ENCODE assay signal across 9 cellular contexts in genomic region chr1:220300442-220301121, GRCh38. TPM values are rescaled to one million over a fixed set of nuclear protein-coding genes. Genes with fewer than 3 reads are reported as not detected.
DNase-seq lines count a peak whose midpoint lies in the region; ATAC-seq, FAIRE-seq and TF ChIP-seq lines count a peak whose summit lies in the region.
"Had no signal": no experiment of that assay in that cellular context is flagged by ENCODE, and none has a peak within 500 bp of the region (broad histone marks: within the 10 kb centered on the region; RNA-seq: fewer than 3 reads in every experiment).

No MANE protein-coding gene starts in this region.

- H3K4me3 Mint-ChIP-seq in T-helper 1 cell treated with Interleukin-12 subunit alpha and Interleukin-12 subunit beta and Interleukin-4 antibody, amounts not matched to agents 30 μg/mL and 1 μg/mL, for 36 hours, result no peak overlapping the region

- peak overlapping the region; percentile 73 for H3K27ac Mint-ChIP-seq in T-helper 1 cell treated with Interleukin-12 subunit alpha and Interleukin-12 subunit beta and Interleukin-4 antibody, amounts not matched to agents 30 μg/mL and 1 μg/mL, for 36 hours

- H3K9me3 ChIP-seq in K562 (replicated peaks; ENCODE audit: control insufficient read depth, insufficient read depth, low read depth, low read length) (no peaks in the 10 kb centered on the region), iPS-20b (ENCODE audit: insufficient read depth, low read depth, low read length) (no peaks in the 10 kb centered on the region)
- H3K9me3 ChIP-seq: BLaER1 treated with 17β-estradiol and CSF1 and Interleukin-3, amounts not matched to agents 10 nM and 100 nM had no signal

- peak; percentile 14 to 17; a peak in 2 of 4 replicates for TF ChIP-seq RAD21 in K562 (CRISPR knock-in tag; conservative IDR thresholded peaks at IDR 0.05 in 1 of 2, IDR thresholded peaks at IDR 0.05 in 1 of 2)

- peak overlapping the region; percentile 49 for H3K27ac ChIP-seq in K562 (ENCODE audit: extremely low read depth, low read depth, low read length)
- H3K27ac ChIP-seq in iPS-20b (ENCODE audit: low read length), result no peak overlapping the region
- peak overlapping the region in 18 of 21 experiments; percentile 4 to 85 (median 54) for H3K27ac ChIP-seq in skin epidermis

- H4K20me1 ChIP-seq in K562 (replicated peaks; ENCODE audit: control insufficient read depth, insufficient read depth, low read length), result no peaks in the 10 kb centered on the region
- H4K20me1 ChIP-seq: BLaER1 treated with 17β-estradiol and CSF1 and Interleukin-3, amounts not matched to agents 10 nM and 100 nM had no signal

- no peak for TF ChIP-seq POLR2A in K562 (conservative IDR thresholded peaks at IDR 0.05)

- H3K9ac ChIP-seq in K562 (ENCODE audit: insufficient read depth in 1 of 2, low read depth in 2 of 2, low read length in 2 of 2), result peak overlapping the region; percentile 7 to 58; a peak in 3 of 4 replicates
- peak overlapping the region; percentile 53; the same call in 1 of the 2 replicates for H3K9ac ChIP-seq in iPS-20b (ENCODE audit: low read depth, low read length)

- WGBS in K562 (ENCODE audit: insufficient coverage, low coverage, missing lambda C conversion rate), result 1% methylated on average over 7 of the region's 7 CpGs

- CTCF ChIA-PET in K562 (lab: Yijun Ruan, JAX; ENCODE audit: low intra/inter-chr PET ratio), result no interaction called here

- H3K4me2 ChIP-seq in K562 (ENCODE audit: insufficient read depth, low read length), result peak overlapping the region; percentile 58

- H3K36me3 Mint-ChIP-seq in T-helper 1 cell treated with Interleukin-12 subunit alpha and Interleukin-12 subunit beta and Interleukin-4 antibody, amounts not matched to agents 30 μg/mL and 1 μg/mL, for 36 hours (ENCODE audit: low read depth), result no peaks in the 10 kb centered on the region

- no peak for DNase-seq in T-helper 1 cell
- peak; percentile 38 to 82 (median 52) for DNase-seq in K562 (ENCODE audit: extremely low read depth in 1 of 4, low spot score in 3 of 4)
- no peak for DNase-seq in ecto neural progenitor cell (ENCODE audit: low spot score)
- no peak for DNase-seq in NCI-H187 (lab: John Stamatoyannopoulos, UW)
- no peak for DNase-seq in NCI-H128 (lab: John Stamatoyannopoulos, UW; ENCODE audit: unreplicated experiment)

- H3K4me1 Mint-ChIP-seq in T-helper 1 cell treated with Interleukin-12 subunit alpha and Interleukin-12 subunit beta and Interleukin-4 antibody, amounts not matched to agents 30 μg/mL and 1 μg/mL, for 36 hours (ENCODE audit: low read depth), result peaks cover 2% of the 10 kb centered on the region

- H3K9me1 ChIP-seq in K562 (ENCODE audit: control insufficient read depth, insufficient read depth, low read length), result no peaks in the 10 kb centered on the region

- in situ Hi-C loops in K562 (cut with MboI), result no loop called here

- H3K27me3 Mint-ChIP-seq in T-helper 1 cell treated with Interleukin-12 subunit alpha and Interleukin-12 subunit beta and Interleukin-4 antibody, amounts not matched to agents 30 μg/mL and 1 μg/mL, for 36 hours (ENCODE audit: low read depth), result peaks cover 24% of the 10 kb centered on the region

- BruUV-seq in K562 (replicated peaks; lab: Mats Ljungman, UMichigan), result TSS peak; percentile 97

- TF ChIP-seq CTCF in K562 (IDR thresholded peaks at IDR 0.05 in 2 of 3, conservative IDR thresholded peaks at IDR 0.05 in 1 of 3; ENCODE audit: insufficient read depth in 2 of 3, low read depth in 1 of 3, low read length in 3 of 3), result no peak

- intact Hi-C loops in K562 (cut with micrococcal nuclease), result no loop called here

- peak; percentile 89 for ATAC-seq in K562

- H3K27me3 ChIP-seq in K562 (ENCODE audit: control insufficient read depth in 2 of 2, insufficient read depth in 2 of 2, low read length in 2 of 2), result no peaks in the 10 kb centered on the region; a peak in 1 of 5 replicates
- H3K27me3 ChIP-seq in iPS-20b (ENCODE audit: insufficient read depth, low read length), result no peaks in the 10 kb centered on the region
- H3K27me3 ChIP-seq: BLaER1 treated with 17β-estradiol and CSF1 and Interleukin-3, amounts not matched to agents 10 nM and 100 nM had no signal

- POLR2A ChIA-PET in K562 (lab: Yijun Ruan, JAX), result interaction anchor here (0.6 to 1.1 kb wide), 8 partner anchors 10 to 254 kb away, joined by 3 to 9 read pairs (median 4); partner anchors contain the start of genes EPRS1 and RAB3GAP2

- H2AFZ ChIP-seq in K562 (ENCODE audit: low read depth, low read length), result peak overlapping the region; percentile 68

- H3K9me3 Mint-ChIP-seq in T-helper 1 cell treated with Interleukin-12 subunit alpha and Interleukin-12 subunit beta and Interleukin-4 antibody, amounts not matched to agents 30 μg/mL and 1 μg/mL, for 36 hours, result no peaks in the 10 kb centered on the region

- H3K4me3 ChIP-seq in K562 (0 out of 2 replicates have a peak overlapping the region, but pooled peaks have one; percentile 1), iPS-20b (ENCODE audit: low read length) (no peak overlapping the region), skin epidermis (no peak overlapping the region)
- H3K4me3 ChIP-seq: BLaER1 treated with 17β-estradiol and CSF1 and Interleukin-3, amounts not matched to agents 10 nM and 100 nM had no signal

- H3K36me3 ChIP-seq in K562 (ENCODE audit: control insufficient read depth, insufficient read depth, low read length) (no peaks in the 10 kb centered on the region), iPS-20b (ENCODE audit: insufficient read depth, low read depth, low read length) (no peaks in the 10 kb centered on the region)
- H3K36me3 ChIP-seq: BLaER1 treated with 17β-estradiol and CSF1 and Interleukin-3, amounts not matched to agents 10 nM and 100 nM had no signal

- FAIRE-seq in K562 (lab: Jason Lieb, UNC), result peak; percentile 78

- H3K79me2 ChIP-seq in K562 (ENCODE audit: control insufficient read depth, insufficient read depth, low read length), result no peaks in the 10 kb centered on the region

- H3K4me1 ChIP-seq in K562 (replicated peaks in 1 of 2; ENCODE audit: control insufficient read depth in 2 of 2, insufficient read depth in 2 of 2, low read length in 2 of 2) (peaks cover 3 to 5% of the 10 kb centered on the region in 2 experiments; a peak in 3 of 5 replicates), iPS-20b (ENCODE audit: insufficient read depth, low read length) (peaks cover 12% of the 10 kb centered on the region)
- H3K4me1 ChIP-seq: BLaER1 treated with 17β-estradiol and CSF1 and Interleukin-3, amounts not matched to agents 10 nM and 100 nM had no signal

- peak; percentile 30; the same call in 1 of the 2 replicates for TF ChIP-seq EP300 in K562 (IDR thresholded peaks at IDR 0.05; ENCODE audit: low read length)

TF ChIP-seq in K562, 482 proteins besides CTCF, POLR2A, EP300 and RAD21 (continues in another document):
- peak; percentile 93 for TF ChIP-seq ZNF175 (CRISPR knock-in tag; IDR thresholded peaks at IDR 0.05; ENCODE audit: low read depth)
- peak; percentile 69; the same call in 1 of the 2 replicates for TF ChIP-seq SMAD3 (CRISPR knock-in tag; conservative IDR thresholded peaks at IDR 0.05)
- TF ChIP-seq PHF8 (IDR thresholded peaks at IDR 0.05; ENCODE audit: borderline replicate concordance, low read length), result no peak; the same call in 1 of the 2 replicates
- TF ChIP-seq CXXC5 (CRISPR knock-in tag; IDR thresholded peaks at IDR 0.05), result peak; percentile 81
- no peak for TF ChIP-seq REST (CRISPR knock-in tag; IDR thresholded peaks at IDR 0.05; ENCODE audit: low read depth)
- no peak for TF ChIP-seq KAT8 (IDR thresholded peaks at IDR 0.05; ENCODE audit: low read depth)

RNA-seq across cellular contexts. Expression of gene RAB3GAP2, which starts 28.3 kb away (rescaled TPM):
- total RNA-seq in K562 (2011; cell fraction: chromatin; rRNA removed; ENCODE audit: low replicate concordance), result 61.7 and 148 TPM in 2 replicates
- total RNA-seq in K562 (2011; cell fraction: nucleolus; rRNA removed), result 21.7 and 33.6 TPM in 2 replicates
- 48.9 and 50.8 TPM in 2 replicates for total RNA-seq in K562 (2011; cell fraction: nucleoplasm; rRNA removed)
- total RNA-seq in K562 (2014; rRNA removed) (21.1 and 21.4 TPM in 2 replicates), K562 (2014; rRNA removed; fragmentation: Illumina TruSeq; extraction: Trizol) (39.5 and 40.1 TPM in 2 replicates), K562 (2015; rRNA removed; fragmentation: Illumina TruSeq; extraction: Trizol) (30.3 and 33.2 TPM in 2 replicates), K562 (2021) (48.7 and 50.0 TPM in 2 replicates)
- polyA plus RNA-seq in K562 (2011; rRNA removed) (46.1 and 69.1 TPM in 2 replicates), K562 (2014; fragmentation: Illumina TruSeq; extraction: Trizol) (28.1 and 32.2 TPM in 2 replicates), K562 (2014; fragmentation: Nextera tagmentation; extraction: Ambion mirVana) (10 to 100 TPM; 14.1 to 17.2 TPM), K562 (2014; rRNA removed) (19.1 and 23.2 TPM in 2 replicates)
- 21.1 and 29.2 TPM in 2 replicates for polyA plus RNA-seq in K562 (2011; cell fraction: cytosol; rRNA removed)
- 49.6 and 50.5 TPM in 2 replicates for polyA plus RNA-seq in K562 (2011; cell fraction: nucleus; rRNA removed)
- polyA plus RNA-seq in K562 (2012), result 25.3 and 31.0 TPM in 2 replicates
- 224 and 294 TPM in 2 replicates for polyA minus RNA-seq in K562 (2011; rRNA and poly(A)+ RNA removed)
- polyA minus RNA-seq in K562 (2011; cell fraction: cytosol; rRNA and poly(A)+ RNA removed), result 23.4 and 60.6 TPM in 2 replicates
- 26.7 and 41.5 TPM in 2 replicates for polyA minus RNA-seq in K562 (2011; cell fraction: nucleus; rRNA and poly(A)+ RNA removed)

Comparison
In these comparisons a context has a peak if more than half of its experiments do, and no peak if none do; other contexts are left out.
1. DNase-seq: peak in K562 (4 of 4); none in T-helper 1 cell (0 of 5), ecto neural progenitor cell (single experiment), NCI-H187 (0 of 2) and NCI-H128 (single experiment).